13 cellular contexts compared by ENCODE assay signal in genomic region chr5:15807861-15808260, GRCh38.
DNase-seq lines count a peak whose midpoint lies in the region; ATAC-seq and TF ChIP-seq lines count a peak whose summit lies in the region.
"Had no signal": no experiment of that assay in that cellular context is flagged by ENCODE, and none has a peak within 500 bp of the region (broad histone marks: within the 10 kb centered on the region; RNA-seq: fewer than 3 reads in every experiment).

No MANE protein-coding gene starts in this region.

- H3K9me3 ChIP-seq in AG04450 (ENCODE audit: control insufficient read depth, insufficient read depth, low read length): peaks cover 10% of the 10 kb centered on the region; the same call in 1 of the 2 replicates
- peaks cover 5% of the 10 kb centered on the region; the same call in 1 of the 2 replicates for H3K9me3 ChIP-seq in IMR-90 (ENCODE audit: control insufficient read depth, insufficient read depth, low read length)

- no peak overlapping the region for H2AK9ac ChIP-seq in IMR-90 (replicated peaks; ENCODE audit: low read depth, low read length, poor library complexity)

- no peaks in the 10 kb centered on the region for H3K27me3 ChIP-seq in AG04450 (ENCODE audit: control insufficient read depth, insufficient read depth, low read length)
- H3K27me3 ChIP-seq in IMR-90 (ENCODE audit: control insufficient read depth, insufficient read depth, low read length): no peaks in the 10 kb centered on the region
- no peaks in the 10 kb centered on the region for H3K27me3 ChIP-seq in layer of hippocampus (ENCODE audit: control insufficient read depth, insufficient read depth, low read length)

- no peak overlapping the region for H2AK5ac ChIP-seq in IMR-90 (ENCODE audit: low read depth, low read length)

- TF ChIP-seq POLR2A in IMR-90 (IDR thresholded peaks at IDR 0.05; ENCODE audit: low read depth, low read length): no peak

- in situ Hi-C loops in IMR-90 (cut with MboI; ENCODE audit: low sequenced_read_pairs): no loop called here

- H3K36me3 Mint-ChIP-seq in CD14-positive monocyte: no peaks in the 10 kb centered on the region
- H3K36me3 Mint-ChIP-seq: CD4-positive, alpha-beta memory T cell had no signal

- H4K91ac ChIP-seq in IMR-90 (ENCODE audit: insufficient read depth, low read depth, low read length): no peak overlapping the region

- no peak overlapping the region for H3K4ac ChIP-seq in IMR-90 (ENCODE audit: low read depth, low read length)

- H3K27ac ChIP-seq in AG04450 (ENCODE audit: low read depth, low read length) (no peak overlapping the region), IMR-90 (ENCODE audit: insufficient read depth, low read length) (no peak overlapping the region), layer of hippocampus (ENCODE audit: low read depth, low read length) (peak overlapping the region; percentile 9)

- peaks cover 2 to 33% (median 7%) of the 10 kb centered on the region in 7 donors for H3K9me3 Mint-ChIP-seq in CD14-positive monocyte
- H3K9me3 Mint-ChIP-seq: activated T-cell treated with anti-CD3 and anti-CD28 coated beads, Interleukin-2, amount 50 U/mL, for 4 hours had no signal

- no peak overlapping the region for H3K4me3 ChIP-seq in AG04450 (ENCODE audit: low read depth, low read length)
- H3K4me3 ChIP-seq in IMR-90 (ENCODE audit: insufficient read depth, low read depth, low read length): no peak overlapping the region

- no peak for DNase-seq in AG04450 (ENCODE audit: low read depth, low spot score)
- DNase-seq in IMR-90: peak; percentile 28
- DNase-seq in cerebellum (ENCODE audit: low spot score): peak; percentile 89
- no peak for DNase-seq in middle frontal gyrus (ENCODE audit: extremely low spot score, low spot score)
- DNase-seq in NCI-H2081 treated with DMSO at 0.1 percent for 48 hours (lab: John Stamatoyannopoulos, UW): no peak
- DNase-seq in CD14-positive monocyte (ENCODE audit: low spot score): no peak
- DNase-seq: activated T-cell treated with anti-CD3 and anti-CD28 coated beads, Interleukin-2, amount 50 U/mL, for 4 hours; CD4-positive, alpha-beta memory T cell; islet precursor cell; NCI-H345 had no signal

- H3K23ac ChIP-seq in IMR-90 (ENCODE audit: low read depth, low read length): no peak overlapping the region

- no peaks in the 10 kb centered on the region; the same call in none of the 2 replicates for H3K9me1 ChIP-seq in IMR-90 (ENCODE audit: insufficient read depth, low read length)

- POLR2A ChIA-PET in AG04450 (lab: Yijun Ruan, JAX) (no interaction called here), IMR-90 (lab: Charles Lee; ENCODE audit: unreplicated experiment) (no interaction called here)

- ATAC-seq in IMR-90 (ENCODE audit: low read depth) (no peak), HG03354 (IDR thresholded peaks at IDR 0.05; ENCODE audit: poor library complexity, severe bottlenecking, unreplicated experiment) (no peak)
- ATAC-seq: activated T-cell treated with anti-CD3 and anti-CD28 coated beads, Interleukin-2, amount 50 U/mL, for 4 hours had no signal

- dilution Hi-C loops in IMR-90 (cut with HindIII; ENCODE audit: low sequenced_read_pairs, unreplicated experiment): no loop called here

- peak; percentile 36 for TF ChIP-seq CTCF in AG04450 (IDR thresholded peaks at IDR 0.05; ENCODE audit: low read depth, low read length)
- TF ChIP-seq CTCF in IMR-90 (conservative IDR thresholded peaks at IDR 0.05; ENCODE audit: low read depth, low read length): peak; percentile 16; the same call in 1 of the 2 replicates
- no peak for TF ChIP-seq CTCF in CD14-positive monocyte (IDR thresholded peaks at IDR 0.05)

- no peak overlapping the region for H2BK5ac ChIP-seq in IMR-90 (ENCODE audit: low read depth, low read length, poor library complexity, severe bottlenecking)

- H3K4me2 ChIP-seq in IMR-90 (ENCODE audit: low read depth, low read length): no peak overlapping the region

- no peak overlapping the region for H3K9ac ChIP-seq in IMR-90 (ENCODE audit: low read depth, low read length)

- no peaks in the 10 kb centered on the region for H3K27me3 Mint-ChIP-seq in CD14-positive monocyte (ENCODE audit: low read depth in 3 of 3)
- H3K27me3 Mint-ChIP-seq: CD4-positive, alpha-beta memory T cell; dendritic cell treated with granulocyte-macrophage colony-stimulating factor and Interleukin-4, amounts not matched to agents 40 ng/mL and 50 ng/mL, for 4 days had no signal

- no peak overlapping the region for H3K14ac ChIP-seq in IMR-90 (replicated peaks; ENCODE audit: low read depth, low read length)

- H3K4me1 Mint-ChIP-seq in CD14-positive monocyte: no peaks in the 10 kb centered on the region
- H3K4me1 Mint-ChIP-seq: CD4-positive, alpha-beta memory T cell had no signal

- no peak overlapping the region for H3K27ac Mint-ChIP-seq in CD14-positive monocyte
- H3K27ac Mint-ChIP-seq: CD4-positive, alpha-beta memory T cell; dendritic cell treated with granulocyte-macrophage colony-stimulating factor and Interleukin-4, amounts not matched to agents 40 ng/mL and 50 ng/mL, for 4 days had no signal

- intact Hi-C loops in IMR-90 (cut with micrococcal nuclease): loop anchor here (5.0 kb wide), 1 partner anchor 296 kb away; no protein-coding TSS in a partner anchor
- intact Hi-C loops in CD14-positive monocyte (cut with micrococcal nuclease): no loop called here

- H4K5ac ChIP-seq in IMR-90 (ENCODE audit: low read depth, low read length): no peak overlapping the region

- H3K18ac ChIP-seq in IMR-90 (ENCODE audit: low read depth, low read length): no peak overlapping the region

- peaks cover 0 to 7% of the 10 kb centered on the region in 2 experiments; a peak in 3 of 4 replicates for H3K79me1 ChIP-seq in IMR-90 (ENCODE audit: low read depth in 1 of 2, low read length in 2 of 2)

- H2BK20ac ChIP-seq in IMR-90 (ENCODE audit: low read depth, low read length): no peak overlapping the region

- no TSS peak for BruUV-seq in IMR-90 (replicated peaks; lab: Mats Ljungman, UMichigan)

- H2BK120ac ChIP-seq in IMR-90 (ENCODE audit: low read depth, low read length): no peak overlapping the region

- no peaks in the 10 kb centered on the region for H3K36me3 ChIP-seq in IMR-90 (ENCODE audit: control insufficient read depth, insufficient read depth, low read length)

- peaks cover 3% of the 10 kb centered on the region; the same call in 1 of the 2 replicates for H3K4me1 ChIP-seq in IMR-90 (ENCODE audit: control insufficient read depth, insufficient read depth, low read length)

- H4K20me1 ChIP-seq in IMR-90 (ENCODE audit: insufficient read depth, low read length): no peaks in the 10 kb centered on the region

- no CpG with 5 or more reads among the region's 5 CpGs for WGBS in IMR-90 (ENCODE audit: extremely low coverage in 2 of 2, insufficient read length in 1 of 2), 2 experiments

- peak; percentile 13; the same call in 1 of the 2 replicates for TF ChIP-seq RAD21 in IMR-90 (IDR thresholded peaks at IDR 0.05; ENCODE audit: low read length)

- no peak overlapping the region for H3K4me3 Mint-ChIP-seq in CD14-positive monocyte
- H3K4me3 Mint-ChIP-seq: activated T-cell treated with anti-CD3 and anti-CD28 coated beads, Interleukin-2, amount 50 U/mL, for 4 hours; CD4-positive, alpha-beta memory T cell; dendritic cell treated with granulocyte-macrophage colony-stimulating factor and Interleukin-4, amounts not matched to agents 40 ng/mL and 50 ng/mL, for 4 days had no signal

- H2AFZ ChIP-seq in IMR-90 (replicated peaks; ENCODE audit: low read length, poor library complexity): no peak overlapping the region

- H2BK15ac ChIP-seq in IMR-90 (ENCODE audit: low read depth, low read length): no peak overlapping the region

- no peak overlapping the region for H3K56ac ChIP-seq in IMR-90 (ENCODE audit: extremely low read depth, insufficient read depth, low read length)

- no peak overlapping the region for H4K8ac ChIP-seq in IMR-90 (ENCODE audit: low read depth in 2 of 2, low read length in 2 of 2)

- CTCF ChIA-PET in AG04450 (lab: Charles Lee): interaction anchor here (1.0 to 1.8 kb wide), 4 partner anchors 16 to 187 kb away, joined by 4 to 13 read pairs (median 6); no protein-coding TSS in a partner anchor
- CTCF ChIA-PET in IMR-90 (lab: Yijun Ruan, JAX): interaction anchor here (0.6 kb wide), 1 partner anchor 17 kb away, joined by 3 read pairs; no protein-coding TSS in a partner anchor

TF ChIP-seq in IMR-90, 13 proteins besides CTCF, POLR2A, EP300 and RAD21:
- TF ChIP-seq MXI1 (IDR thresholded peaks at IDR 0.05; ENCODE audit: borderline replicate concordance, low read depth, low read length) (no peak), SMC3 (IDR thresholded peaks at IDR 0.05; ENCODE audit: low read depth, low read length) (peak; percentile 14; the same call in 1 of the 2 replicates)

Comparison
In these comparisons a context has a peak if more than half of its experiments do, and no peak if none do; other contexts are left out.
1. DNase-seq: peak in IMR-90 (single experiment) and cerebellum (single experiment); none in AG04450 (single experiment), middle frontal gyrus (single experiment), NCI-H2081 treated with DMSO at 0.1 percent for 48 hours (single experiment) and CD14-positive monocyte (single experiment).